Comparison of ENCODE assay signal across 1 cellular context in genomic region chr7:98360221-98361124, GRCh38.
TF ChIP-seq lines count a peak whose summit lies in the region.

No MANE protein-coding gene starts in this region.

TF ChIP-seq in H1, 55 proteins besides CTCF, POLR2A, EP300 and RAD21 (continued from another document):
- TF ChIP-seq RXRA (IDR thresholded peaks at IDR 0.05; ENCODE audit: insufficient read depth, low read depth, low read length), result no peak
